Comparison of ENCODE assay signal across 10 cellular contexts in the genomic region with DNA sequence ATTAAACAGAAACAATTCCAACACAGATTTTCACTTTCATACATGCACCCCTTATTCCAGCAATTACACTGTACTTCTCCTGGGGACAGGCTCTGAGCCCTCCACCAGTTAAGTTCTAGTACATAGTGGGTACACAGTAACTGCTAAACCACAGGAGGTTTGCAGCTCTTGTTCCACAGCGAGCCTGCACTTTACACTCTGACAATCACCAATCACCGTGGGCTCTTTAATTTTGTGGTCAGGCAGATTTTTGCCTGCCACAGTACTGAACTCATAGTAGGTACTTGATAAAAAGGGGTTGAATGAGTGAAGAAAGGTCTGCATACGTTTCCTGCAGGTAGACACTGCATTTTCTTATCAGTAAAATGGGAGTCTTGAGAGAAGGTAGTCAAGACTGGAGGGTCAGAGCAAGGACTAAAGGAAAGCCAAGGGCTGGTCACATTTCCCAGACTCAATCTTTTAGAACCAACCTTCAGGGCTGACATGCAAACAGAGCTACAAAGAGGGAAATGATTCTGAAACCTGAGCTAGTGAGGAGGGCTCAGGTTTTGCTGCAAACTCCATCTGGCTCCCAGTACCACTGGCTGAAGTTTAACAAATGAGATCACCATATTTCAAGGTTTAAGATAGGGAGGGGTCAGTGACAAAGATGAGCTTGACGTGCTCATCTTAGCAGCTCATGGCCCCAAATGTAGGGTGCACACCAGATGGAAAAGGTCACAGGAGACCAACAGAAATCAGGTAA.
A peak's percentile ranks its signal among the peaks of the same experiment; 100 is the strongest.
DNase-seq lines count a peak whose midpoint lies in the region; ATAC-seq and TF ChIP-seq lines count a peak whose summit lies in the region.
"Had no signal": no experiment of that assay in that cellular context is flagged by ENCODE, and none has a peak within 500 bp of the region (broad histone marks: within the 10 kb centered on the region; RNA-seq: fewer than 3 reads in every experiment).

No MANE protein-coding gene starts in this region.

- H3K27me3 ChIP-seq in PC-9 (ENCODE audit: insufficient read depth, low read depth): no peaks in the 10 kb centered on the region
- H3K27me3 ChIP-seq: SJSA1 had no signal

- no TSS peak for BruUV-seq in PC-9 (replicated peaks; lab: Mats Ljungman, UMichigan)

- peaks cover 33% of the 10 kb centered on the region for H3K4me1 ChIP-seq in PC-9 (replicated peaks; ENCODE audit: insufficient read depth)

- no peaks in the 10 kb centered on the region for H3K79me2 ChIP-seq in PC-9 (ENCODE audit: low read depth)

- no peaks in the 10 kb centered on the region for H3K9me2 ChIP-seq in PC-9 (ENCODE audit: insufficient read depth)

- DNase-seq in GM10266 (ENCODE audit: extremely low spot score) (peak; percentile 31), NCI-H2171 (lab: John Stamatoyannopoulos, UW) (peak; percentile 65), hepatic stellate cell (ENCODE audit: low spot score) (no peak), cortex of kidney (lab: John Stamatoyannopoulos, UW) (no peak), PC-9 (no peak)
- DNase-seq in activated T-cell treated with anti-CD3 and anti-CD28 coated beads, Interleukin-2, amount 50 U/mL, for 48 hours: no peak
- DNase-seq: activated CD4-positive, alpha-beta memory T cell treated with anti-CD3 and anti-CD28 coated beads for 36 hours had no signal

- H3K27ac ChIP-seq in PC-9: no peak overlapping the region
- H3K27ac ChIP-seq: SJSA1 had no signal

- peaks cover 18% of the 10 kb centered on the region for H3F3A ChIP-seq in PC-9 (ENCODE audit: insufficient read depth, low read depth)

- intact Hi-C loops in PC-9 (cut with micrococcal nuclease; ENCODE audit: unreplicated experiment): no loop called here

- ATAC-seq in GM19395 (IDR thresholded peaks at IDR 0.05; ENCODE audit: unreplicated experiment) (peak; percentile 89), HG02840 (IDR thresholded peaks at IDR 0.05; ENCODE audit: low FRiP score, unreplicated experiment) (peak; percentile 60)

- no peak overlapping the region for H3K4me3 ChIP-seq in PC-9
- H3K4me3 ChIP-seq: SJSA1 had no signal

- CTCF ChIA-PET in PC-9 (lab: Charles Lee): no interaction called here

- H2AFZ ChIP-seq in PC-9: no peak overlapping the region

- no peaks in the 10 kb centered on the region for H3K9me3 ChIP-seq in PC-9 (ENCODE audit: insufficient read depth, low read depth)
- H3K9me3 ChIP-seq: SJSA1 had no signal

- TF ChIP-seq CTCF in GM10266 (IDR thresholded peaks at IDR 0.05; ENCODE audit: control insufficient read depth, insufficient read depth, low read depth, missing control alignments): no peak
- no peak for TF ChIP-seq CTCF in PC-9 (conservative IDR thresholded peaks at IDR 0.05)

- no peaks in the 10 kb centered on the region for H3K36me3 ChIP-seq in PC-9 (ENCODE audit: low read depth)
- H3K36me3 ChIP-seq: SJSA1 had no signal

- H4K20me1 ChIP-seq in PC-9 (ENCODE audit: insufficient read depth): no peaks in the 10 kb centered on the region

- H3K4me2 ChIP-seq in PC-9: no peak overlapping the region

- POLR2A ChIA-PET in PC-9 (lab: Charles Lee; ENCODE audit: unreplicated experiment): no interaction called here

Comparison
In these comparisons a context has a peak if more than half of its experiments do, and no peak if none do; other contexts are left out.
1. DNase-seq: peak in GM10266 (single experiment) and NCI-H2171 (single experiment); none in hepatic stellate cell (single experiment), cortex of kidney (single experiment), PC-9 (0 of 2) and activated T-cell treated with anti-CD3 and anti-CD28 coated beads, Interleukin-2, amount 50 U/mL, for 48 hours (0 of 2).